Comparison of ENCODE assay signal across 27 cellular contexts in genomic region chr20:36926653-36927200, GRCh38. TPM values are rescaled to one million over a fixed set of nuclear protein-coding genes. Genes with fewer than 3 reads are reported as not detected.
A peak's percentile ranks its signal among the peaks of the same experiment; 100 is the strongest.
DNase-seq lines count a peak whose midpoint lies in the region; ATAC-seq and TF ChIP-seq lines count a peak whose summit lies in the region.
"Had no signal": no experiment of that assay in that cellular context is flagged by ENCODE, and none has a peak within 500 bp of the region (broad histone marks: within the 10 kb centered on the region; RNA-seq: fewer than 3 reads in every experiment).

No MANE protein-coding gene starts in this region.

- H3K27ac ChIP-seq in DOHH2 (ENCODE audit: low read depth, low read length) (peak overlapping the region; percentile 35), breast epithelium (no peak overlapping the region)
- H3K27ac ChIP-seq: ascending aorta, cardiac muscle cell, colonic mucosa, hepatocyte, lower lobe of right lung, neural progenitor cell, pancreas had no signal

- peaks cover 6% of the 10 kb centered on the region for H3K36me3 Mint-ChIP-seq in activated naive CD8-positive, alpha-beta T cell
- H3K36me3 Mint-ChIP-seq in activated naive CD8-positive, alpha-beta T cell treated with anti-CD3 and anti-CD28 coated beads, Interleukin-2, amount 50 U/mL, for 24 hours (ENCODE audit: low read depth) = peaks cover 37% of the 10 kb centered on the region
- H3K36me3 Mint-ChIP-seq in central memory CD8-positive, alpha-beta T cell (ENCODE audit: insufficient read depth) = peaks cover 90% of the 10 kb centered on the region
- H3K36me3 Mint-ChIP-seq: neural progenitor cell had no signal

- H3K4me3 Mint-ChIP-seq in activated naive CD8-positive, alpha-beta T cell = no peak overlapping the region
- H3K4me3 Mint-ChIP-seq in activated naive CD8-positive, alpha-beta T cell treated with anti-CD3 and anti-CD28 coated beads, Interleukin-2, amount 50 U/mL, for 24 hours = no peak overlapping the region
- H3K4me3 Mint-ChIP-seq in central memory CD8-positive, alpha-beta T cell = no peak overlapping the region
- H3K4me3 Mint-ChIP-seq in stimulated activated naive CD8-positive, alpha-beta T cell treated with anti-CD3 and anti-CD28 coated beads, Interleukin-15, amount 100 ng/mL, for 72 hours = no peak overlapping the region
- H3K4me3 Mint-ChIP-seq: activated naive CD8-positive, alpha-beta T cell treated with anti-CD3 and anti-CD28 coated beads, Interleukin-2, amount 10 ng/mL, durations not matched to agents 7 days and 5 days; neural progenitor cell; stimulated activated naive CD8-positive, alpha-beta T cell treated with anti-CD3 and anti-CD28 coated beads, Interleukin-15, Interleukin-2, amounts not matched to agents 100 ng/mL and 50 ng/mL, for 24 hours; T-helper 1 cell treated with Interleukin-12 subunit alpha and Interleukin-12 subunit beta and Interleukin-4 antibody, amounts not matched to agents 30 μg/mL and 1 μg/mL, for 36 hours had no signal

- no peaks in the 10 kb centered on the region for H4K20me1 ChIP-seq in DOHH2 (ENCODE audit: control insufficient read depth, insufficient read depth, low read depth, low read length)

- TF ChIP-seq POLR2A in breast epithelium (IDR thresholded peaks at IDR 0.05) = no peak

- H3K4me1 Mint-ChIP-seq in activated naive CD8-positive, alpha-beta T cell (ENCODE audit: low read depth) = peaks cover 60% of the 10 kb centered on the region
- H3K4me1 Mint-ChIP-seq in activated naive CD8-positive, alpha-beta T cell treated with anti-CD3 and anti-CD28 coated beads, Interleukin-2, amount 50 U/mL, for 24 hours = peaks cover 52% of the 10 kb centered on the region
- peaks cover 50% of the 10 kb centered on the region for H3K4me1 Mint-ChIP-seq in central memory CD8-positive, alpha-beta T cell
- peaks cover 60% of the 10 kb centered on the region for H3K4me1 Mint-ChIP-seq in stimulated activated naive CD8-positive, alpha-beta T cell treated with anti-CD3 and anti-CD28 coated beads, Interleukin-15, amount 100 ng/mL, for 72 hours
- H3K4me1 Mint-ChIP-seq: neural progenitor cell had no signal

- H3K9me2 ChIP-seq in DOHH2 (replicated peaks; ENCODE audit: control insufficient read depth, low read length) = no peaks in the 10 kb centered on the region

- no peaks in the 10 kb centered on the region for H3K9me3 Mint-ChIP-seq in activated naive CD8-positive, alpha-beta T cell (ENCODE audit: low read depth)
- H3K9me3 Mint-ChIP-seq in activated naive CD8-positive, alpha-beta T cell treated with anti-CD3 and anti-CD28 coated beads, Interleukin-2, amount 50 U/mL, for 24 hours = no peaks in the 10 kb centered on the region
- no peaks in the 10 kb centered on the region for H3K9me3 Mint-ChIP-seq in central memory CD8-positive, alpha-beta T cell
- no peaks in the 10 kb centered on the region for H3K9me3 Mint-ChIP-seq in stimulated activated naive CD8-positive, alpha-beta T cell treated with anti-CD3 and anti-CD28 coated beads, Interleukin-15, amount 100 ng/mL, for 72 hours
- H3K9me3 Mint-ChIP-seq: activated naive CD8-positive, alpha-beta T cell treated with anti-CD3 and anti-CD28 coated beads, Interleukin-2, amount 10 ng/mL, durations not matched to agents 7 days and 5 days; neural progenitor cell; stimulated activated naive CD8-positive, alpha-beta T cell treated with anti-CD3 and anti-CD28 coated beads, Interleukin-15, Interleukin-2, amounts not matched to agents 100 ng/mL and 50 ng/mL, for 24 hours; T-helper 1 cell treated with Interleukin-12 subunit alpha and Interleukin-12 subunit beta and Interleukin-4 antibody, amounts not matched to agents 30 μg/mL and 1 μg/mL, for 36 hours had no signal

- peaks cover 54% of the 10 kb centered on the region for H3K36me3 ChIP-seq in DOHH2 (ENCODE audit: control insufficient read depth, low read length)
- no peaks in the 10 kb centered on the region for H3K36me3 ChIP-seq in breast epithelium
- H3K36me3 ChIP-seq: cardiac muscle cell, colonic mucosa, neural progenitor cell had no signal

- H3K9me3 ChIP-seq in DOHH2 (ENCODE audit: control insufficient read depth, insufficient read depth, low read length) (no peaks in the 10 kb centered on the region), breast epithelium (no peaks in the 10 kb centered on the region)
- H3K9me3 ChIP-seq: ascending aorta, BE2C, colonic mucosa, lower lobe of right lung, mucosa of descending colon, pancreas had no signal

- H3K79me2 ChIP-seq in DOHH2 (ENCODE audit: control insufficient read depth, low read length) = no peaks in the 10 kb centered on the region
- H3K79me2 ChIP-seq: hepatocyte had no signal

- no peak for TF ChIP-seq CTCF in DOHH2 (IDR thresholded peaks at IDR 0.05; ENCODE audit: low read depth, low read length, poor library complexity, severe bottlenecking)
- TF ChIP-seq CTCF in breast epithelium (IDR thresholded peaks at IDR 0.05) = no peak

- DNase-seq in activated naive CD8-positive, alpha-beta T cell treated with anti-CD3 and anti-CD28 coated beads, Interleukin-2, amount 50 U/mL, for 24 hours = no peak
- no peak for DNase-seq in central memory CD8-positive, alpha-beta T cell (ENCODE audit: low spot score in 2 of 2)
- no peak for DNase-seq in stimulated activated naive CD8-positive, alpha-beta T cell treated with anti-CD3 and anti-CD28 coated beads, Interleukin-15, amount 100 ng/mL, for 72 hours
- DNase-seq in NCI-H2196 (lab: John Stamatoyannopoulos, UW; ENCODE audit: unreplicated experiment) (no peak), SKM-1 (lab: John Stamatoyannopoulos, UW; ENCODE audit: unreplicated experiment) (no peak), breast epithelium (ENCODE audit: low spot score in 2 of 2) (no peak)
- DNase-seq: activated CD4-positive, alpha-beta T cell treated with anti-CD3 and anti-CD28 coated beads for 1 hour; activated effector memory CD4-positive, alpha-beta T cell treated with Interleukin-2 at 50 U/mL for 16 hours; activated naive CD8-positive, alpha-beta T cell treated with anti-CD3 and anti-CD28 coated beads, Interleukin-2, amount 10 ng/mL, durations not matched to agents 7 days and 5 days; BE2C; colonic mucosa; effector CD4-positive, alpha-beta T cell; lower lobe of right lung; mucosa of descending colon; NCI-H2029; NCI-H524; pancreas had no signal

- ATAC-seq in activated naive CD8-positive, alpha-beta T cell treated with anti-CD3 and anti-CD28 coated beads, Interleukin-2, amount 50 U/mL, for 24 hours = no peak
- no peak for ATAC-seq in central memory CD8-positive, alpha-beta T cell (replicated peaks; ENCODE audit: extremely low read depth, poor library complexity, severe bottlenecking)
- ATAC-seq in stimulated activated naive CD8-positive, alpha-beta T cell treated with anti-CD3 and anti-CD28 coated beads, Interleukin-15, amount 100 ng/mL, for 72 hours = peak; percentile 59
- ATAC-seq: lower lobe of right lung, mucosa of descending colon, pancreas had no signal

- H3F3A ChIP-seq in DOHH2 (ENCODE audit: control insufficient read depth, insufficient read depth) = peaks cover 9% of the 10 kb centered on the region

- H3K4me3 ChIP-seq in DOHH2 (ENCODE audit: low read length) (0 out of 2 replicates have a peak overlapping the region, but pooled peaks have one; percentile 14), breast epithelium (no peak overlapping the region)
- H3K4me3 ChIP-seq: ascending aorta, cardiac muscle cell, colonic mucosa, hepatocyte, lower lobe of right lung, mucosa of descending colon, neural progenitor cell, pancreas, smooth muscle cell had no signal

- H3K4me1 ChIP-seq in DOHH2 (ENCODE audit: control insufficient read depth, low read length) (peaks cover 21% of the 10 kb centered on the region), breast epithelium (no peaks in the 10 kb centered on the region)
- H3K4me1 ChIP-seq: ascending aorta, BE2C, colonic mucosa, neural progenitor cell, pancreas had no signal

- H3K27me3 ChIP-seq in DOHH2 (ENCODE audit: control insufficient read depth, low read length) = no peaks in the 10 kb centered on the region
- no peaks in the 10 kb centered on the region for H3K27me3 ChIP-seq in breast epithelium
- H3K27me3 ChIP-seq: ascending aorta, BE2C, cardiac muscle cell, colonic mucosa, hepatocyte, neural progenitor cell, pancreas had no signal

- intact Hi-C loops in breast epithelium (cut with DNase I; ENCODE audit: low total_unique reads) = no loop called here

- H3K27ac Mint-ChIP-seq in activated naive CD8-positive, alpha-beta T cell = peak overlapping the region; percentile 83
- no peak overlapping the region for H3K27ac Mint-ChIP-seq in activated naive CD8-positive, alpha-beta T cell treated with anti-CD3 and anti-CD28 coated beads, Interleukin-2, amount 50 U/mL, for 24 hours
- peak overlapping the region; percentile 9 for H3K27ac Mint-ChIP-seq in central memory CD8-positive, alpha-beta T cell (ENCODE audit: low read depth)
- no peak overlapping the region for H3K27ac Mint-ChIP-seq in stimulated activated naive CD8-positive, alpha-beta T cell treated with anti-CD3 and anti-CD28 coated beads, Interleukin-15, amount 100 ng/mL, for 72 hours
- H3K27ac Mint-ChIP-seq: activated naive CD8-positive, alpha-beta T cell treated with anti-CD3 and anti-CD28 coated beads, Interleukin-2, amount 10 ng/mL, durations not matched to agents 7 days and 5 days; neural progenitor cell; stimulated activated naive CD8-positive, alpha-beta T cell treated with anti-CD3 and anti-CD28 coated beads, Interleukin-15, Interleukin-2, amounts not matched to agents 100 ng/mL and 50 ng/mL, for 24 hours; T-helper 1 cell treated with Interleukin-12 subunit alpha and Interleukin-12 subunit beta and Interleukin-4 antibody, amounts not matched to agents 30 μg/mL and 1 μg/mL, for 36 hours had no signal

- H3K4me2 ChIP-seq in DOHH2 (ENCODE audit: low read length) = peak overlapping the region; percentile 41
- H3K4me2 ChIP-seq: hepatocyte, neural progenitor cell, smooth muscle cell had no signal

- H3K27me3 Mint-ChIP-seq in activated naive CD8-positive, alpha-beta T cell = no peaks in the 10 kb centered on the region
- H3K27me3 Mint-ChIP-seq in activated naive CD8-positive, alpha-beta T cell treated with anti-CD3 and anti-CD28 coated beads, Interleukin-2, amount 50 U/mL, for 24 hours = no peaks in the 10 kb centered on the region
- no peaks in the 10 kb centered on the region for H3K27me3 Mint-ChIP-seq in central memory CD8-positive, alpha-beta T cell
- H3K27me3 Mint-ChIP-seq in stimulated activated naive CD8-positive, alpha-beta T cell treated with anti-CD3 and anti-CD28 coated beads, Interleukin-15, amount 100 ng/mL, for 72 hours = no peaks in the 10 kb centered on the region
- H3K27me3 Mint-ChIP-seq: activated naive CD8-positive, alpha-beta T cell treated with anti-CD3 and anti-CD28 coated beads, Interleukin-2, amount 10 ng/mL, durations not matched to agents 7 days and 5 days; stimulated activated naive CD8-positive, alpha-beta T cell treated with anti-CD3 and anti-CD28 coated beads, Interleukin-15, Interleukin-2, amounts not matched to agents 100 ng/mL and 50 ng/mL, for 24 hours had no signal

RNA-seq across cellular contexts. Expression of gene SAMHD1, which starts 24.8 kb away (rescaled TPM):
- 100 to 1,000 TPM; 146 to 380 (median 311) TPM for total RNA-seq in breast epithelium

RNA-seq across cellular contexts. Expression of gene TLDC2, which starts 50.8 kb away (rescaled TPM):
- total RNA-seq in breast epithelium = 1 to 10 TPM in 1 of 3 donors, not detected in 2; 1.1 TPM
- total RNA-seq: activated naive CD8-positive, alpha-beta T cell treated with anti-CD3 and anti-CD28 coated beads, Interleukin-2, amount 10 ng/mL, durations not matched to agents 7 days and 5 days; ascending aorta; cardiac muscle cell; Daoy; smooth muscle cell had no signal

Comparison
In these comparisons a context has a peak if more than half of its experiments do, and no peak if none do; other contexts are left out.
1. H3K27ac Mint-ChIP-seq: peak in activated naive CD8-positive, alpha-beta T cell (single experiment) and central memory CD8-positive, alpha-beta T cell (single experiment); none in activated naive CD8-positive, alpha-beta T cell treated with anti-CD3 and anti-CD28 coated beads, Interleukin-2, amount 50 U/mL, for 24 hours (single experiment) and stimulated activated naive CD8-positive, alpha-beta T cell treated with anti-CD3 and anti-CD28 coated beads, Interleukin-15, amount 100 ng/mL, for 72 hours (0 of 2).